ENCODE assay signal across 16 cellular contexts in the genomic region with DNA sequence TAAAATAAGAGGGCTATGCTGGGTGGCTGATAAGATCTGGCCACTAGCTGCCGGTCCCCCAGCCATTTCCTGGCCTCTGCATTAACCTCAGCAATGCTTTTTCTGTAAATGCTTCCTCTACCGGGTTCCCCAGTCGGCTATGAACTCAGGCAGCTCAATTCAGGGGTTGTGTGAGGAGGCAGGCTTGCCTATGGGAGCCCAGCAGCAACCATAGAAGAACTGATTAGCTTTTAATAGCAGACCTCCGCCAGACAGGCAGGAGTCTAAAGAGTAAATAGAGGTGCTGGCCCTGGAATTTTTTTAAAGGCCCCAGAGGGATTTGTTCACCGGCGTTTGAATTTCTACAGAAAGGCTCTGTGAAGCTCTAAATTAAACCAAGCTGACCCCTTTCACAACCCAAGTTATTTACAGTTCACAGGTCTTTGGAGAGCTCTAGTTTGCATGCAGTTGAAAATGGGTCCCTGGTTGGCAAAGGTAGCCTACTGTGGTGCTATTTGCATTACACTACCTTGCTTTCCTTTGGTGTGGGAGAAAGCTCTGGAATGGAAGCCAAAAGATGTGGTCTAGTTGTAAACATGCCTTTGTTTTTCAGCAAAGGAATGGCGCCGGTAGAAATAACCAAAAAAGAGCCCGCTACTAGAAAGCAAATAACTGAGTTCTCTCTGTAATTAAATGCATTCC.
DNase-seq lines count a peak whose midpoint lies in the region; ATAC-seq and TF ChIP-seq lines count a peak whose summit lies in the region.
"Had no signal": no experiment of that assay in that cellular context is flagged by ENCODE, and none has a peak within 500 bp of the region (broad histone marks: within the 10 kb centered on the region; RNA-seq: fewer than 3 reads in every experiment).

No MANE protein-coding gene starts in this region.

- H3K27me3 ChIP-seq in PC-3 (ENCODE audit: low read length) = no peaks in the 10 kb centered on the region
- H3K27me3 ChIP-seq: body of pancreas had no signal

- POLR2A ChIA-PET in PC-3 (lab: Charles Lee; ENCODE audit: unreplicated experiment) = no interaction called here

- H3K9me2 ChIP-seq in PC-3 (replicated peaks; ENCODE audit: low read length) = no peaks in the 10 kb centered on the region

- no peaks in the 10 kb centered on the region for H3K36me3 Mint-ChIP-seq in mesothelial cell of epicardium
- H3K36me3 Mint-ChIP-seq in activated T-cell treated with anti-CD3 and anti-CD28 coated beads, Interleukin-2, amount 50 U/mL, for 24 hours (ENCODE audit: low read depth) = no peaks in the 10 kb centered on the region

- peak overlapping the region; percentile 66 for H3K27ac Mint-ChIP-seq in mesothelial cell of epicardium
- no peak overlapping the region for H3K27ac Mint-ChIP-seq in activated T-cell treated with anti-CD3 and anti-CD28 coated beads, Interleukin-2, amount 50 U/mL, for 24 hours
- H3K27ac Mint-ChIP-seq: activated T-helper 2 cell treated with anti-CD3 and anti-CD28 coated beads, Interferon-gamma antibody, Interleukin-2, Interleukin-4, amounts not matched to agents 10 μg/mL and 5 μg/mL and 100 μg/mL, durations not matched to agents 14 hours and 24 hours and 36 hours had no signal

- H3K9ac ChIP-seq in PC-3 (ENCODE audit: low read length) = no peak overlapping the region
- H3K9ac ChIP-seq: KMS-11 had no signal

- H3K4me1 Mint-ChIP-seq in mesothelial cell of epicardium = peaks cover 35% of the 10 kb centered on the region
- no peaks in the 10 kb centered on the region for H3K4me1 Mint-ChIP-seq in activated T-cell treated with anti-CD3 and anti-CD28 coated beads, Interleukin-2, amount 50 U/mL, for 24 hours (ENCODE audit: low read depth)

- peaks cover 3% of the 10 kb centered on the region for H3K9me3 Mint-ChIP-seq in mesothelial cell of epicardium
- H3K9me3 Mint-ChIP-seq in activated T-cell treated with anti-CD3 and anti-CD28 coated beads, Interleukin-2, amount 50 U/mL, for 24 hours = no peaks in the 10 kb centered on the region
- H3K9me3 Mint-ChIP-seq: activated T-helper 2 cell treated with anti-CD3 and anti-CD28 coated beads, Interferon-gamma antibody, Interleukin-2, Interleukin-4, amounts not matched to agents 10 μg/mL and 5 μg/mL and 100 μg/mL, durations not matched to agents 14 hours and 24 hours and 36 hours had no signal

- intact Hi-C loops in PC-3 (cut with micrococcal nuclease) = no loop called here

- H3K27me3 Mint-ChIP-seq in mesothelial cell of epicardium (ENCODE audit: low read depth) = no peaks in the 10 kb centered on the region
- H3K27me3 Mint-ChIP-seq in activated T-cell treated with anti-CD3 and anti-CD28 coated beads, Interleukin-2, amount 50 U/mL, for 24 hours = no peaks in the 10 kb centered on the region

- no peak for TF ChIP-seq CTCF in mesothelial cell of epicardium (IDR thresholded peaks at IDR 0.05; ENCODE audit: unreplicated experiment)
- no peak for TF ChIP-seq CTCF in PC-3 (conservative IDR thresholded peaks at IDR 0.05; ENCODE audit: low read depth, low read length)

- no peak overlapping the region for H2AFZ ChIP-seq in PC-3 (ENCODE audit: low read length)

- no peak for ATAC-seq in HG03159 (IDR thresholded peaks at IDR 0.05; ENCODE audit: unreplicated experiment)
- no peak for ATAC-seq in PC-3
- ATAC-seq: body of pancreas had no signal

- H3K4me2 ChIP-seq in PC-3 (ENCODE audit: low read length) = no peak overlapping the region
- H3K4me2 ChIP-seq: KMS-11 had no signal

- no peaks in the 10 kb centered on the region for H4K20me1 ChIP-seq in PC-3 (ENCODE audit: low read length)

- no TSS peak for BruUV-seq in PC-3 (replicated peaks; lab: Mats Ljungman, UMichigan)

- H3K9me3 ChIP-seq in PC-3 (ENCODE audit: low read length) = no peaks in the 10 kb centered on the region
- H3K9me3 ChIP-seq: body of pancreas had no signal

- peak; percentile 55 for DNase-seq in DMS153 treated with DMSO at 0.1 percent for 48 hours (lab: John Stamatoyannopoulos, UW; ENCODE audit: unreplicated experiment)
- DNase-seq in Kasumi-1 (lab: John Stamatoyannopoulos, UW) = peak; percentile 2 to 3
- peak; percentile 65 for DNase-seq in ecto neural progenitor cell (ENCODE audit: low spot score)
- DNase-seq in mesothelial cell of epicardium (ENCODE audit: low spot score in 2 of 2, unreplicated experiment in 2 of 2) = no peak
- DNase-seq in activated CD8-positive, alpha-beta memory T cell treated with anti-CD3 and anti-CD28 coated beads, Interleukin-2, amount 50 U/mL, for 48 hours = no peak
- no peak for DNase-seq in PC-3
- no peak for DNase-seq in activated T-cell treated with anti-CD3 and anti-CD28 coated beads, Interleukin-2, amount 50 U/mL, for 24 hours
- DNase-seq: activated CD4-positive, alpha-beta T cell treated with anti-CD3 and anti-CD28 coated beads, Interleukin-2, amount 50 U/mL, for 1 hour; body of pancreas; DND-41; NCI-H2029 treated with DMSO at 0.1 percent for 48 hours; stimulated activated CD4-positive, alpha-beta T cell treated with anti-CD3 and anti-CD28 coated beads, Interleukin-4, amount 100 ng/mL, for 4 hours; stimulated activated naive CD4-positive, alpha-beta T cell treated with Interleukin-2 at 50 U/mL for 16 hours had no signal

- CTCF ChIA-PET in PC-3 (lab: Charles Lee) = no interaction called here

- no peak overlapping the region for H3K27ac ChIP-seq in PC-3 (ENCODE audit: low read length)
- H3K27ac ChIP-seq: body of pancreas, KMS-11 had no signal

- H3F3A ChIP-seq in PC-3 (ENCODE audit: low read length, unreplicated experiment) = no peaks in the 10 kb centered on the region

- no peaks in the 10 kb centered on the region for H3K36me3 ChIP-seq in PC-3 (ENCODE audit: low read depth, low read length)

- no peak overlapping the region for H3K4me3 ChIP-seq in PC-3 (ENCODE audit: low read length)
- H3K4me3 ChIP-seq: body of pancreas had no signal

- H3K4me1 ChIP-seq in PC-3 (ENCODE audit: insufficient read depth, low read length) = no peaks in the 10 kb centered on the region
- H3K4me1 ChIP-seq: body of pancreas had no signal

- no peak overlapping the region for H3K4me3 Mint-ChIP-seq in mesothelial cell of epicardium
- H3K4me3 Mint-ChIP-seq in activated T-cell treated with anti-CD3 and anti-CD28 coated beads, Interleukin-2, amount 50 U/mL, for 24 hours = no peak overlapping the region

- H3K79me2 ChIP-seq in PC-3 (ENCODE audit: low read length) = no peaks in the 10 kb centered on the region

Comparison
In these comparisons a context has a peak if more than half of its experiments do, and no peak if none do; other contexts are left out.
1. DNase-seq: peak in DMS153 treated with DMSO at 0.1 percent for 48 hours (single experiment), Kasumi-1 (2 of 2) and ecto neural progenitor cell (single experiment); none in mesothelial cell of epicardium (0 of 2), activated CD8-positive, alpha-beta memory T cell treated with anti-CD3 and anti-CD28 coated beads, Interleukin-2, amount 50 U/mL, for 48 hours (single experiment), PC-3 (single experiment) and activated T-cell treated with anti-CD3 and anti-CD28 coated beads, Interleukin-2, amount 50 U/mL, for 24 hours (single experiment).